In genomic region chr12:128879898-128880764, GRCh38 we compare ENCODE assay signal across 30 cellular contexts. TPM values are rescaled to one million over a fixed set of nuclear protein-coding genes. Genes with fewer than 3 reads are reported as not detected.
"Had no signal": no experiment of that assay in that cellular context is flagged by ENCODE, and none has a peak within 500 bp of the region (broad histone marks: within the 10 kb centered on the region; RNA-seq: fewer than 3 reads in every experiment).

No MANE protein-coding gene starts in this region.

- H3K4me3 ChIP-seq: coronary artery, dorsolateral prefrontal cortex, esophagus squamous epithelium, gastrocnemius medialis, heart right ventricle, left ventricle myocardium inferior, lower lobe of right lung, mucosa of descending colon had no signal

- H3K27me3 ChIP-seq: dorsolateral prefrontal cortex, esophagus squamous epithelium, gastrocnemius medialis had no signal

- H3K36me3 ChIP-seq: esophagus squamous epithelium, gastrocnemius medialis, heart right ventricle, left ventricle myocardium inferior, lower lobe of right lung had no signal

- H3K4me1 ChIP-seq: esophagus squamous epithelium, gastrocnemius medialis, heart right ventricle, left ventricle myocardium inferior, lower lobe of right lung had no signal

- DNase-seq: dermis blood vessel endothelial cell; dorsolateral prefrontal cortex; effector CD8-positive, alpha-beta T cell; effector memory CD8-positive, alpha-beta T cell; endodermal cell; erythroblast; esophagus squamous epithelium; foreskin fibroblast; foreskin melanocyte; gastrocnemius medialis; glutamatergic neuron; head of caudate nucleus; heart right ventricle; hippocampal formation; left cardiac atrium; left ventricle myocardium inferior; lower lobe of right lung; mesenchymal stem cell; mucosa of descending colon; naive B cell had no signal

- ATAC-seq: effector memory CD8-positive, alpha-beta T cell; esophagus mucosa; gastrocnemius medialis; heart right ventricle; left cardiac atrium; lower lobe of right lung; mucosa of descending colon had no signal

- FAIRE-seq: colon, endometrium, islet of Langerhans, keratinocyte had no signal

- H3K27ac ChIP-seq: coronary artery, dorsolateral prefrontal cortex, epithelial cell of prostate, esophagus squamous epithelium, gastrocnemius medialis, heart right ventricle, left ventricle myocardium inferior, lower lobe of right lung had no signal

RNA-seq across cellular contexts. Expression of gene GLT1D1, which starts 26.9 kb away (rescaled TPM):
- total RNA-seq: dermis blood vessel endothelial cell, glomerular endothelial cell, lung microvascular endothelial cell, myocyte had no signal
- polyA plus RNA-seq: keratinocyte had no signal
